18 cellular contexts compared by ENCODE assay signal in genomic region chr20:48703511-48704219, GRCh38.
A peak's percentile ranks its signal among the peaks of the same experiment; 100 is the strongest.
DNase-seq lines count a peak whose midpoint lies in the region; ATAC-seq, FAIRE-seq and TF ChIP-seq lines count a peak whose summit lies in the region.
"Had no signal": no experiment of that assay in that cellular context is flagged by ENCODE, and none has a peak within 500 bp of the region (broad histone marks: within the 10 kb centered on the region; RNA-seq: fewer than 3 reads in every experiment).

No MANE protein-coding gene starts in this region.

- no peaks in the 10 kb centered on the region for H3K79me2 ChIP-seq in astrocyte (ENCODE audit: insufficient read depth, low read length)

- H3K27me3 Mint-ChIP-seq in activated CD8-positive, alpha-beta T cell treated with anti-CD3 and anti-CD28 coated beads, Interleukin-2, amount 10 ng/mL, durations not matched to agents 7 days and 5 days (ENCODE audit: low read depth): no peaks in the 10 kb centered on the region
- no peaks in the 10 kb centered on the region for H3K27me3 Mint-ChIP-seq in activated CD8-positive, alpha-beta T cell treated with anti-CD3 and anti-CD28 coated beads for 36 hours
- H3K27me3 Mint-ChIP-seq in astrocyte (ENCODE audit: low read depth, unreplicated experiment) (peaks cover 15% of the 10 kb centered on the region), memory B cell (no peaks in the 10 kb centered on the region)
- H3K27me3 Mint-ChIP-seq: activated naive CD8-positive, alpha-beta T cell treated with anti-CD3 and anti-CD28 coated beads for 36 hours had no signal

- intact Hi-C loops in activated CD8-positive, alpha-beta T cell treated with anti-CD3 and anti-CD28 coated beads for 36 hours (cut with micrococcal nuclease): no loop called here

- no peak for DNase-seq in activated CD8-positive, alpha-beta T cell treated with anti-CD3 and anti-CD28 coated beads, Interleukin-2, amount 10 ng/mL, durations not matched to agents 7 days and 5 days
- no peak for DNase-seq in activated CD8-positive, alpha-beta T cell treated with anti-CD3 and anti-CD28 coated beads for 36 hours
- DNase-seq in astrocyte (ENCODE audit: low read depth) (no peak), memory B cell (ENCODE audit: low spot score in 2 of 2) (no peak), foreskin keratinocyte (no peak), HuH-7.5 (ENCODE audit: low spot score) (no peak)
- DNase-seq in activated CD4-positive, alpha-beta T cell treated with anti-CD3 and anti-CD28 coated beads for 4 hours: no peak
- DNase-seq: activated CD8-positive, alpha-beta memory T cell treated with anti-CD3 and anti-CD28 coated beads, Interleukin-2, amount 50 U/mL, for 4 hours; activated naive CD8-positive, alpha-beta T cell treated with anti-CD3 and anti-CD28 coated beads for 36 hours; GF-D8; mucosa of descending colon; NCI-H1105 treated with DMSO at 0.1 percent for 48 hours; SW 1271 had no signal

- no peak overlapping the region for H2AFZ ChIP-seq in astrocyte (ENCODE audit: low read depth, low read length)

- H3K27me3 ChIP-seq in astrocyte (ENCODE audit: insufficient read depth, low read length) (no peaks in the 10 kb centered on the region), foreskin keratinocyte (peaks cover 16% of the 10 kb centered on the region)
- H3K27me3 ChIP-seq: gastrocnemius medialis, testis had no signal

- H3K27ac Mint-ChIP-seq in activated CD8-positive, alpha-beta T cell treated with anti-CD3 and anti-CD28 coated beads, Interleukin-2, amount 10 ng/mL, durations not matched to agents 7 days and 5 days: peak overlapping the region; percentile 36
- H3K27ac Mint-ChIP-seq in activated CD8-positive, alpha-beta T cell treated with anti-CD3 and anti-CD28 coated beads for 36 hours: no peak overlapping the region
- peak overlapping the region; percentile 62 for H3K27ac Mint-ChIP-seq in astrocyte (ENCODE audit: unreplicated experiment)
- H3K27ac Mint-ChIP-seq in memory B cell: peak overlapping the region; percentile 36

- peaks cover 87% of the 10 kb centered on the region for H3K36me3 Mint-ChIP-seq in activated CD8-positive, alpha-beta T cell treated with anti-CD3 and anti-CD28 coated beads, Interleukin-2, amount 10 ng/mL, durations not matched to agents 7 days and 5 days (ENCODE audit: low read depth)
- peaks cover 65% of the 10 kb centered on the region for H3K36me3 Mint-ChIP-seq in activated CD8-positive, alpha-beta T cell treated with anti-CD3 and anti-CD28 coated beads for 36 hours (ENCODE audit: low read depth)
- H3K36me3 Mint-ChIP-seq in astrocyte (ENCODE audit: low read depth, unreplicated experiment) (no peaks in the 10 kb centered on the region), memory B cell (peaks cover 33% of the 10 kb centered on the region)

- POLR2A ChIA-PET in activated CD8-positive, alpha-beta T cell treated with anti-CD3 and anti-CD28 coated beads, Interleukin-2, amount 10 ng/mL, durations not matched to agents 7 days and 5 days (lab: Charles Lee): interaction anchor here (0.6 to 1.0 kb wide), 2 partner anchors 13 to 24 kb away, joined by 3 read pairs; no protein-coding TSS in a partner anchor
- POLR2A ChIA-PET in activated CD8-positive, alpha-beta T cell treated with anti-CD3 and anti-CD28 coated beads for 36 hours (lab: Charles Lee): interaction anchor here (1.3 to 1.8 kb wide), 2 partner anchors 12 to 85 kb away, joined by 3 to 6 read pairs; no protein-coding TSS in a partner anchor

- H3K4me3 Mint-ChIP-seq in activated CD8-positive, alpha-beta T cell treated with anti-CD3 and anti-CD28 coated beads, Interleukin-2, amount 10 ng/mL, durations not matched to agents 7 days and 5 days: no peak overlapping the region
- no peak overlapping the region for H3K4me3 Mint-ChIP-seq in activated CD8-positive, alpha-beta T cell treated with anti-CD3 and anti-CD28 coated beads for 36 hours
- H3K4me3 Mint-ChIP-seq in astrocyte (ENCODE audit: unreplicated experiment) (no peak overlapping the region), memory B cell (no peak overlapping the region)
- H3K4me3 Mint-ChIP-seq: activated naive CD8-positive, alpha-beta T cell treated with anti-CD3 and anti-CD28 coated beads for 36 hours had no signal

- no peak overlapping the region for H3K9ac ChIP-seq in astrocyte (ENCODE audit: low read length)

- ATAC-seq in activated CD8-positive, alpha-beta T cell treated with anti-CD3 and anti-CD28 coated beads, Interleukin-2, amount 10 ng/mL, durations not matched to agents 7 days and 5 days: no peak
- ATAC-seq in activated CD8-positive, alpha-beta T cell treated with anti-CD3 and anti-CD28 coated beads for 36 hours: no peak
- ATAC-seq in memory B cell (ENCODE audit: low read depth): no peak
- ATAC-seq in foreskin keratinocyte: no peak
- ATAC-seq: A549, gastrocnemius medialis, mucosa of descending colon had no signal

- CTCF ChIA-PET in activated CD8-positive, alpha-beta T cell treated with anti-CD3 and anti-CD28 coated beads, Interleukin-2, amount 10 ng/mL, durations not matched to agents 7 days and 5 days (lab: Charles Lee): interaction anchor here (0.6 to 2.6 kb wide), 2 partner anchors 46 to 107 kb away, joined by 4 to 8 read pairs; no protein-coding TSS in a partner anchor
- CTCF ChIA-PET in activated CD8-positive, alpha-beta T cell treated with anti-CD3 and anti-CD28 coated beads for 36 hours (lab: Charles Lee): interaction anchor here (1.2 kb wide), 1 partner anchor 129 kb away, joined by 3 read pairs; no protein-coding TSS in a partner anchor

- H3K4me1 ChIP-seq in astrocyte (ENCODE audit: insufficient read depth, low read length): no peaks in the 10 kb centered on the region
- H3K4me1 ChIP-seq in foreskin keratinocyte: no peaks in the 10 kb centered on the region

- FAIRE-seq in astrocyte (lab: Jason Lieb, UNC): no peak
- FAIRE-seq: A549, islet of Langerhans had no signal

- peaks cover 68% of the 10 kb centered on the region for H3K4me1 Mint-ChIP-seq in activated CD8-positive, alpha-beta T cell treated with anti-CD3 and anti-CD28 coated beads, Interleukin-2, amount 10 ng/mL, durations not matched to agents 7 days and 5 days (ENCODE audit: low read depth)
- peaks cover 50% of the 10 kb centered on the region for H3K4me1 Mint-ChIP-seq in activated CD8-positive, alpha-beta T cell treated with anti-CD3 and anti-CD28 coated beads for 36 hours (ENCODE audit: low read depth)
- H3K4me1 Mint-ChIP-seq in astrocyte (ENCODE audit: low read depth, unreplicated experiment): no peaks in the 10 kb centered on the region
- H3K4me1 Mint-ChIP-seq in memory B cell: peaks cover 21% of the 10 kb centered on the region

- H3K4me2 ChIP-seq in astrocyte (ENCODE audit: low read length): no peak overlapping the region
- H3K4me2 ChIP-seq: A549 had no signal

- no peak overlapping the region for H3K4me3 ChIP-seq in astrocyte (ENCODE audit: insufficient read depth, low read depth, low read length)
- H3K4me3 ChIP-seq: A549, gastrocnemius medialis, mucosa of descending colon, testis had no signal

- no peaks in the 10 kb centered on the region for H3K36me3 ChIP-seq in astrocyte (ENCODE audit: insufficient read depth, low read length)
- H3K36me3 ChIP-seq: gastrocnemius medialis had no signal

- no peaks in the 10 kb centered on the region for H4K20me1 ChIP-seq in astrocyte (ENCODE audit: insufficient read depth, low read length)

- no peaks in the 10 kb centered on the region for H3K9me3 Mint-ChIP-seq in activated CD8-positive, alpha-beta T cell treated with anti-CD3 and anti-CD28 coated beads, Interleukin-2, amount 10 ng/mL, durations not matched to agents 7 days and 5 days (ENCODE audit: insufficient read depth)
- H3K9me3 Mint-ChIP-seq in activated CD8-positive, alpha-beta T cell treated with anti-CD3 and anti-CD28 coated beads for 36 hours: no peaks in the 10 kb centered on the region
- H3K9me3 Mint-ChIP-seq in astrocyte (ENCODE audit: unreplicated experiment) (no peaks in the 10 kb centered on the region), memory B cell (no peaks in the 10 kb centered on the region)
- H3K9me3 Mint-ChIP-seq: activated naive CD8-positive, alpha-beta T cell treated with anti-CD3 and anti-CD28 coated beads for 36 hours had no signal

- H3K27ac ChIP-seq in astrocyte (ENCODE audit: low read depth, low read length) (no peak overlapping the region), temporal lobe (ENCODE audit: low read depth, low read length) (peak overlapping the region; percentile 73), foreskin keratinocyte (no peak overlapping the region)
- H3K27ac ChIP-seq: A549, gastrocnemius medialis, testis had no signal

- no peak for TF ChIP-seq CTCF in activated CD8-positive, alpha-beta T cell treated with anti-CD3 and anti-CD28 coated beads for 36 hours (IDR thresholded peaks at IDR 0.05)
- TF ChIP-seq CTCF in astrocyte (IDR thresholded peaks at IDR 0.05; ENCODE audit: insufficient read depth, low read depth, low read length): no peak
- TF ChIP-seq CTCF in foreskin keratinocyte (conservative IDR thresholded peaks at IDR 0.05): no peak

- H3K9me3 ChIP-seq in astrocyte (ENCODE audit: insufficient read depth, low read depth, low read length): no peaks in the 10 kb centered on the region
- H3K9me3 ChIP-seq: A549, gastrocnemius medialis, mucosa of descending colon, testis had no signal
